ENCODE assay signal across 20 cellular contexts in the genomic region with DNA sequence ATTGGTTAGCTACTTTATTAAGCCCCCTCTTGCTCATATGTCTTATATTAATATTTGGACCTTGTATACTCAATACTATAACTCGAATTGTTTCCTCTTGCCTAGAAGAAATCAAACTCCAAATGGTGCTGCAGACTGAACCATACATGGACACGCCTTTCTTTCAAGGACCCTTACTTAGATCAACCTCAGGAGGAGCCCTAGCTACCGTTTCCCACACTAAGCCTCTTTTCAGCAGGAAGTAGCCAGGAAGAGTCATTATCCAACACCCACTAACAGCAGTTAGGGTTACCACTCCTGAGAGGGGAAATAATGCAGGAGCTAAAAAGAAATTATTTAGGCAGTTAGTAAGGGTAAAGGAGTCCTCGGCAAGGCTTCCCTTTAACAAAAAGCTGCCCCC.
"Had no signal": no experiment of that assay in that cellular context is flagged by ENCODE, and none has a peak within 500 bp of the region (broad histone marks: within the 10 kb centered on the region; RNA-seq: fewer than 3 reads in every experiment).

No MANE protein-coding gene starts in this region.

- H3K27ac Mint-ChIP-seq: activated B cell treated with CpG ODN at 0.5 μM for 24 hours; activated CD4-positive, alpha-beta memory T cell treated with anti-CD3 and anti-CD28 coated beads for 36 hours; activated CD4-positive, alpha-beta T cell treated with anti-CD3 and anti-CD28 coated beads, Interleukin-2, amount 10 ng/mL, durations not matched to agents 7 days and 5 days; activated T-helper 17 cell treated with anti-CD3 and anti-CD28 coated beads, Interleukin-2, amount 50 U/mL, for 72 hours; T-helper 1 cell treated with Interleukin-12 subunit alpha and Interleukin-12 subunit beta and Interleukin-4 antibody, amounts not matched to agents 30 μg/mL and 1 μg/mL, for 36 hours had no signal

- H3K27me3 Mint-ChIP-seq: activated B cell treated with CpG ODN at 0.5 μM for 24 hours; activated CD4-positive, alpha-beta memory T cell treated with anti-CD3 and anti-CD28 coated beads for 36 hours; activated CD4-positive, alpha-beta T cell treated with anti-CD3 and anti-CD28 coated beads, Interleukin-2, amount 10 ng/mL, durations not matched to agents 7 days and 5 days had no signal

- H3K4me3 Mint-ChIP-seq: activated B cell treated with CpG ODN at 0.5 μM for 24 hours; activated CD4-positive, alpha-beta memory T cell treated with anti-CD3 and anti-CD28 coated beads for 36 hours; activated CD4-positive, alpha-beta T cell treated with anti-CD3 and anti-CD28 coated beads, Interleukin-2, amount 10 ng/mL, durations not matched to agents 7 days and 5 days; activated T-helper 17 cell treated with anti-CD3 and anti-CD28 coated beads, Interleukin-2, amount 50 U/mL, for 72 hours; T-helper 1 cell treated with Interleukin-12 subunit alpha and Interleukin-12 subunit beta and Interleukin-4 antibody, amounts not matched to agents 30 μg/mL and 1 μg/mL, for 36 hours had no signal

- H3K9me3 ChIP-seq: colonic mucosa, Peyer's patch had no signal

- H3K4me3 ChIP-seq: breast epithelium, colonic mucosa, K562, Peyer's patch had no signal

- H3K4me1 ChIP-seq: breast epithelium, colonic mucosa, Peyer's patch had no signal

- H3K27me3 ChIP-seq: breast epithelium, colonic mucosa, Peyer's patch had no signal

- H3K4me1 Mint-ChIP-seq: activated B cell treated with CpG ODN at 0.5 μM for 24 hours; activated CD4-positive, alpha-beta T cell treated with anti-CD3 and anti-CD28 coated beads, Interleukin-2, amount 10 ng/mL, durations not matched to agents 7 days and 5 days; activated T-helper 17 cell treated with anti-CD3 and anti-CD28 coated beads, Interleukin-2, amount 50 U/mL, for 72 hours had no signal

- H3K27ac ChIP-seq: breast epithelium, colonic mucosa, Peyer's patch had no signal

- H3K36me3 Mint-ChIP-seq: activated CD4-positive, alpha-beta memory T cell treated with anti-CD3 and anti-CD28 coated beads for 36 hours had no signal

- ATAC-seq: activated T-helper 17 cell treated with anti-CD3 and anti-CD28 coated beads, Interleukin-2, amount 50 U/mL, for 72 hours had no signal

- DNase-seq: activated B cell treated with CpG ODN at 0.5 μM for 24 hours; activated CD4-positive, alpha-beta memory T cell treated with anti-CD3 and anti-CD28 coated beads for 36 hours; activated CD4-positive, alpha-beta T cell treated with anti-CD3 and anti-CD28 coated beads, Interleukin-2, amount 10 ng/mL, durations not matched to agents 7 days and 5 days; activated CD8-positive, alpha-beta memory T cell treated with anti-CD3 and anti-CD28 coated beads for 24 hours; activated gamma-delta T cell; activated naive CD4-positive, alpha-beta T cell treated with anti-CD3 and anti-CD28 coated beads, Interleukin-2, amount 50 U/mL, for 16 hours; activated T-cell treated with anti-CD3 and anti-CD28 coated beads for 4 hours; activated T-cell treated with anti-CD3 and anti-CD28 coated beads, Interleukin-2, amount 50 U/mL, for 48 hours; aorta; colonic mucosa; Karpas-422; MM.1S; NCI-H226; NCI-H774; Peyer's patch; SHP77 treated with DMSO at 0.1 percent for 48 hours had no signal

- H3K36me3 ChIP-seq: breast epithelium, colonic mucosa, Peyer's patch had no signal

- H3K9me3 Mint-ChIP-seq: activated B cell treated with CpG ODN at 0.5 μM for 24 hours; activated CD4-positive, alpha-beta memory T cell treated with anti-CD3 and anti-CD28 coated beads for 36 hours; activated CD4-positive, alpha-beta T cell treated with anti-CD3 and anti-CD28 coated beads, Interleukin-2, amount 10 ng/mL, durations not matched to agents 7 days and 5 days; activated T-helper 17 cell treated with anti-CD3 and anti-CD28 coated beads, Interleukin-2, amount 50 U/mL, for 72 hours; T-helper 1 cell treated with Interleukin-12 subunit alpha and Interleukin-12 subunit beta and Interleukin-4 antibody, amounts not matched to agents 30 μg/mL and 1 μg/mL, for 36 hours had no signal
